17 cellular contexts compared by ENCODE assay signal in the genomic region with DNA sequence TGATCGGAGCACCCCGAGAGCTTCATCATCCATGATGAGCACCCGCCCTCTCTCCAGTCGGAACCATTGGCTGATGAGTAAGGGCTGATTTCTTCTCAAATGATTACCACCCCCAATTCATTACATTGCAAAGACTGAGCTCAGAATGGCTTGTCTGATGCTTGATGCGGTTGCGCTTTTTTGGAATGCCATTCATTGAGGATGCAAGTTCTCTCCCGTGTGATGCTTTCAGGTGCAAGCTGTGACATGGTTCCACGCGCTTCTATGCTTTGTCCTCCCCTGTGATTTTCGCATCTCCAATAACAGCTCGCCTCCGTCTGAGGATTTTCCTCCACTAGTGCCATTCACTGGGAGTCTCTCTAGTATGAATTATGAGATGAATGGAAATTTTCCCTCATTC. TPM values are rescaled to one million over a fixed set of nuclear protein-coding genes. Genes with fewer than 3 reads are reported as not detected.
"Had no signal": no experiment of that assay in that cellular context is flagged by ENCODE, and none has a peak within 500 bp of the region (broad histone marks: within the 10 kb centered on the region; RNA-seq: fewer than 3 reads in every experiment).

No MANE protein-coding gene starts in this region.

RNA-seq across cellular contexts. Expression of a gene that starts 43.0 kb away (rescaled TPM):
- total RNA-seq: activated naive CD4-positive, alpha-beta T cell treated with anti-CD3 and anti-CD28 coated beads for 36 hours; activated naive CD4-positive, alpha-beta T cell treated with anti-CD3 and anti-CD28 coated beads, Interleukin-2, amount 50 U/mL, for 72 hours; activated naive CD8-positive, alpha-beta T cell treated with anti-CD3 and anti-CD28 coated beads for 36 hours; activated naive CD8-positive, alpha-beta T cell treated with anti-CD3 and anti-CD28 coated beads, Interleukin-2, amount 10 ng/mL, durations not matched to agents 7 days and 5 days; activated T-cell treated with anti-CD3 and anti-CD28 coated beads, Interleukin-2, amount 50 U/mL, for 4 hours; activated T-cell treated with anti-CD3 and anti-CD28 coated beads, Interleukin-2, amount 50 U/mL, for 72 hours; activated T-helper 1 cell treated with anti-CD3 and anti-CD28 coated beads, Interleukin-12 subunit alpha, Interleukin-12 subunit beta, Interleukin-2, Interleukin-4 antibody, amounts not matched to agents 30 ng/mL and 10 ng/mL and 1 ng/mL, durations not matched to agents 14 hours and 24 hours and 36 hours; activated T-helper 17 cell treated with anti-CD3 and anti-CD28 coated beads, Interleukin-2, amount 50 U/mL, for 72 hours; activated T-helper 2 cell treated with anti-CD3 and anti-CD28 coated beads, Interferon-gamma antibody, Interleukin-2, Interleukin-4, amounts not matched to agents 10 μg/mL and 5 μg/mL and 100 μg/mL, durations not matched to agents 14 hours and 24 hours and 36 hours; adrenal gland; aorta; ascending aorta; astrocyte; body of pancreas; breast epithelium; cardiac muscle cell had no signal
- polyA plus RNA-seq: adipose tissue, adrenal gland, aorta, cardiac muscle cell had no signal

RNA-seq across cellular contexts. Expression of a gene that starts 58.4 kb away (rescaled TPM):
- total RNA-seq: activated naive CD4-positive, alpha-beta T cell treated with anti-CD3 and anti-CD28 coated beads for 36 hours; activated naive CD4-positive, alpha-beta T cell treated with anti-CD3 and anti-CD28 coated beads, Interleukin-2, amount 50 U/mL, for 72 hours; activated naive CD8-positive, alpha-beta T cell treated with anti-CD3 and anti-CD28 coated beads for 36 hours; activated naive CD8-positive, alpha-beta T cell treated with anti-CD3 and anti-CD28 coated beads, Interleukin-2, amount 10 ng/mL, durations not matched to agents 7 days and 5 days; activated T-cell treated with anti-CD3 and anti-CD28 coated beads, Interleukin-2, amount 50 U/mL, for 72 hours; activated T-helper 1 cell treated with anti-CD3 and anti-CD28 coated beads, Interleukin-12 subunit alpha, Interleukin-12 subunit beta, Interleukin-2, Interleukin-4 antibody, amounts not matched to agents 30 ng/mL and 10 ng/mL and 1 ng/mL, durations not matched to agents 14 hours and 24 hours and 36 hours; activated T-helper 17 cell treated with anti-CD3 and anti-CD28 coated beads, Interleukin-2, amount 50 U/mL, for 72 hours; activated T-helper 2 cell treated with anti-CD3 and anti-CD28 coated beads, Interferon-gamma antibody, Interleukin-2, Interleukin-4, amounts not matched to agents 10 μg/mL and 5 μg/mL and 100 μg/mL, durations not matched to agents 14 hours and 24 hours and 36 hours; aorta; ascending aorta; astrocyte had no signal
- polyA plus RNA-seq: aorta, cardiac muscle cell had no signal
